In genomic region chr10:95831515-95831914, GRCh38 we compare ENCODE assay signal across 20 cellular contexts.
A peak's percentile ranks its signal among the peaks of the same experiment; 100 is the strongest.
DNase-seq lines count a peak whose midpoint lies in the region; ATAC-seq, FAIRE-seq and TF ChIP-seq lines count a peak whose summit lies in the region.
"Had no signal": no experiment of that assay in that cellular context is flagged by ENCODE, and none has a peak within 500 bp of the region (broad histone marks: within the 10 kb centered on the region; RNA-seq: fewer than 3 reads in every experiment).

No MANE protein-coding gene starts in this region.

- H3K9ac ChIP-seq in KMS-11 (no peak overlapping the region), GM12878 (ENCODE audit: control insufficient read depth, insufficient read depth, low read length) (peak overlapping the region; percentile 79)

- SMC1A ChIA-PET in GM12878 (lab: Charles Lee; ENCODE audit: uncharacterized antibody, unreplicated experiment), result interaction anchor here (0.8 to 25.1 kb wide), 9 partner anchors 9 to 137 kb away, joined by 3 to 795 read pairs (median 42); partner anchors contain the start of genes ENTPD1 and TCTN3

- H3K4me2 ChIP-seq in KMS-11 (no peak overlapping the region), GM12878 (ENCODE audit: control insufficient read depth, insufficient read depth) (peak overlapping the region; percentile 82)
- H3K4me2 ChIP-seq: A549 had no signal

- no peaks in the 10 kb centered on the region for H3K36me3 Mint-ChIP-seq in activated T-cell treated with anti-CD3 and anti-CD28 coated beads, Interleukin-2, amount 50 U/mL, for 24 hours (ENCODE audit: low read depth)
- H3K36me3 Mint-ChIP-seq: brain had no signal

- no TSS peak for BruUV-seq in GM12878 (replicated peaks; lab: Mats Ljungman, UMichigan)

- H3K36me3 ChIP-seq in KMS-11 (ENCODE audit: insufficient read depth) (no peaks in the 10 kb centered on the region), GM12878 (ENCODE audit: control insufficient read depth in 2 of 2, insufficient read depth in 2 of 2, low read length in 1 of 2) (peaks cover 1 to 14% of the 10 kb centered on the region in 2 experiments; a peak in 3 of 4 replicates), neutrophil (peaks cover 52% of the 10 kb centered on the region), ascending aorta (no peaks in the 10 kb centered on the region)

- H3K4me3 ChIP-seq in KMS-11 (IDR thresholded peaks at IDR 0.05; ENCODE audit: insufficient read depth, low read depth, low read length), result no peak overlapping the region
- H3K4me3 ChIP-seq in GM12878, result peak overlapping the region; percentile 4; the same call in 1 of the 2 replicates
- H3K4me3 ChIP-seq in neutrophil (ENCODE audit: low read depth in 1 of 2, low read length in 1 of 2), result no peak overlapping the region
- no peak overlapping the region for H3K4me3 ChIP-seq in ascending aorta
- H3K4me3 ChIP-seq: A549, psoas muscle had no signal

- CTCF ChIA-PET in GM12878 (lab: Yijun Ruan, JAX), result interaction anchor here (1.7 to 13.6 kb wide), 8 partner anchors 9 to 74 kb away, joined by 5 to 187 read pairs (median 17); partner anchors contain the start of gene ENTPD1

- H3K4me1 ChIP-seq in KMS-11 (ENCODE audit: low read depth, poor library complexity, severe bottlenecking) (peaks cover 7% of the 10 kb centered on the region), GM12878 (ENCODE audit: control insufficient read depth, insufficient read depth, low read length) (peaks cover 62% of the 10 kb centered on the region), neutrophil (ENCODE audit: control insufficient read depth in 1 of 2, insufficient read depth in 1 of 2, low read depth in 1 of 2, low read length in 1 of 2) (peaks cover 1% of the 10 kb centered on the region in 2 experiments), ascending aorta (peaks cover 0 to 4% of the 10 kb centered on the region in 2 donors)
- H3K4me1 ChIP-seq: A549, psoas muscle had no signal

- no peak overlapping the region for H2AFZ ChIP-seq in KMS-11 (ENCODE audit: low read depth)
- H2AFZ ChIP-seq in GM12878 (ENCODE audit: control insufficient read depth, low read depth, low read length), result no peak overlapping the region

- H4K20me1 ChIP-seq in KMS-11 (ENCODE audit: insufficient read depth), result no peaks in the 10 kb centered on the region
- H4K20me1 ChIP-seq in GM12878 (ENCODE audit: control insufficient read depth, insufficient read depth), result no peaks in the 10 kb centered on the region

- peak overlapping the region; percentile 88 for H3K27ac Mint-ChIP-seq in activated T-cell treated with anti-CD3 and anti-CD28 coated beads, Interleukin-2, amount 50 U/mL, for 24 hours
- H3K27ac Mint-ChIP-seq: HFFc6 had no signal

- in situ Hi-C loops in GM12878 (cut with MboI), result loop anchor here (5.0 to 10.0 kb wide), 2 partner anchors 39 to 67 kb away; no protein-coding TSS in a partner anchor

- no peaks in the 10 kb centered on the region for H3K27me3 Mint-ChIP-seq in activated T-cell treated with anti-CD3 and anti-CD28 coated beads, Interleukin-2, amount 50 U/mL, for 24 hours

- TF ChIP-seq EP300 in GM12878 (IDR thresholded peaks at IDR 0.05; ENCODE audit: borderline replicate concordance in 1 of 2, control insufficient read depth in 1 of 2, low read depth in 2 of 2, low read length in 2 of 2), result no peak

- H3K79me2 ChIP-seq in KMS-11 (ENCODE audit: insufficient read depth, low read depth), result no peaks in the 10 kb centered on the region
- peaks cover 68% of the 10 kb centered on the region for H3K79me2 ChIP-seq in GM12878 (ENCODE audit: control insufficient read depth, insufficient read depth, low read length)

- DNase-seq in activated T-cell treated with anti-CD3 and anti-CD28 coated beads, Interleukin-2, amount 50 U/mL, for 24 hours, result no peak
- no peak for DNase-seq in activated T-cell treated with anti-CD3 and anti-CD28 coated beads, Interleukin-2, amount 50 U/mL, for 1 hour
- DNase-seq in GM12878 (ENCODE audit: low read depth, low spot score) (no peak), HPDE6-E6E7 (ENCODE audit: extremely low spot score) (no peak), ascending aorta (ENCODE audit: low spot score in 2 of 2) (no peak)
- DNase-seq: activated naive CD4-positive, alpha-beta T cell; DND-41; HFFc6; mammary epithelial cell; NCI-H1417; NCI-H748 treated with DMSO at 0.1 percent for 48 hours; psoas muscle; RPMI8226 had no signal

- TF ChIP-seq POLR2A in GM12878 (IDR thresholded peaks at IDR 0.05; ENCODE audit: low read depth, low read length), result no peak

- H3K9me3 ChIP-seq in GM12878 (replicated peaks; ENCODE audit: control insufficient read depth, insufficient read depth, low read length) (peaks cover 4% of the 10 kb centered on the region; the same call in 2 of the 3 replicates), neutrophil (no peaks in the 10 kb centered on the region), ascending aorta (no peaks in the 10 kb centered on the region)
- H3K9me3 ChIP-seq: A549, psoas muscle had no signal

- H3K9me3 Mint-ChIP-seq in activated T-cell treated with anti-CD3 and anti-CD28 coated beads, Interleukin-2, amount 50 U/mL, for 24 hours, result no peaks in the 10 kb centered on the region

- no peak for FAIRE-seq in GM12878 (lab: Jason Lieb, UNC)
- FAIRE-seq: A549, HTR-8/SVneo had no signal

- ATAC-seq in GM12878 (peak; percentile 5), HG03175 (IDR thresholded peaks at IDR 0.05; ENCODE audit: unreplicated experiment) (no peak)
- ATAC-seq: A549 had no signal

- TF ChIP-seq RAD21 in GM12878 (IDR thresholded peaks at IDR 0.05; ENCODE audit: insufficient read depth, low read depth, low read length), result no peak

- POLR2A ChIA-PET in GM12878 (lab: Charles Lee), result interaction anchor here (1.3 to 18.0 kb wide), 10 partner anchors 9 to 456 kb away, joined by 4 to 451 read pairs (median 11); partner anchors contain the start of genes ENTPD1 and TCTN3

- peak overlapping the region; percentile 66 for H3K4me3 Mint-ChIP-seq in activated T-cell treated with anti-CD3 and anti-CD28 coated beads, Interleukin-2, amount 50 U/mL, for 24 hours
- H3K4me3 Mint-ChIP-seq: brain, HFFc6 had no signal

- H3K27me3 ChIP-seq in KMS-11 (ENCODE audit: insufficient read depth, low read depth) (no peaks in the 10 kb centered on the region), GM12878 (replicated peaks in 1 of 2; ENCODE audit: control insufficient read depth in 2 of 2, insufficient read depth in 2 of 2, low read length in 1 of 2) (no peaks in the 10 kb centered on the region), neutrophil (no peaks in the 10 kb centered on the region), ascending aorta (no peaks in the 10 kb centered on the region)

- H3K4me1 Mint-ChIP-seq in activated T-cell treated with anti-CD3 and anti-CD28 coated beads, Interleukin-2, amount 50 U/mL, for 24 hours (ENCODE audit: low read depth), result peaks cover 32% of the 10 kb centered on the region
- H3K4me1 Mint-ChIP-seq: brain had no signal

- intact Hi-C loops in GM12878 (cut with micrococcal nuclease; ENCODE audit: unreplicated experiment), result loop anchor here (5.0 kb wide), 1 partner anchor 534 kb away; no protein-coding TSS in a partner anchor
- intact Hi-C loops in ascending aorta (cut with DNase I), result no loop called here

- TF ChIP-seq CTCF in KMS-11 (conservative IDR thresholded peaks at IDR 0.05; ENCODE audit: low read depth, low read length) (no peak), GM12878 (IDR thresholded peaks at IDR 0.05 in 2 of 3, conservative IDR thresholded peaks at IDR 0.05 in 1 of 3; ENCODE audit: control insufficient read depth in 2 of 3, extremely low read depth in 1 of 3, insufficient read depth in 1 of 3, low read depth in 3 of 3, low read length in 3 of 3) (no peak), neutrophil (IDR thresholded peaks at IDR 0.05) (no peak), ascending aorta (IDR thresholded peaks at IDR 0.05) (no peak)

- H3K27ac ChIP-seq in KMS-11, result peak overlapping the region; percentile 19
- H3K27ac ChIP-seq in GM12878 (ENCODE audit: control insufficient read depth, insufficient read depth), result peak overlapping the region; percentile 98
- peak overlapping the region; percentile 34 for H3K27ac ChIP-seq in neutrophil
- H3K27ac ChIP-seq in ascending aorta, result no peak overlapping the region
- H3K27ac ChIP-seq: A549, C4-2B, psoas muscle had no signal

- RAD21 ChIA-PET in GM12878 (lab: Charles Lee; ENCODE audit: unreplicated experiment), result interaction anchor here (1.9 to 17.3 kb wide), 8 partner anchors 9 to 137 kb away, joined by 4 to 374 read pairs (median 64); partner anchors contain the start of genes ENTPD1 and TCTN3

TF ChIP-seq in GM12878, 131 proteins besides CTCF, POLR2A, EP300 and RAD21 (continues in another document):
- TF ChIP-seq CREM (IDR thresholded peaks at IDR 0.05; ENCODE audit: low read depth), result no peak
- TF ChIP-seq PBX3 (IDR thresholded peaks at IDR 0.05; ENCODE audit: insufficient replicate concordance, low read depth, low read length), result no peak
- no peak for TF ChIP-seq NR2C2 (IDR thresholded peaks at IDR 0.05; ENCODE audit: borderline replicate concordance, control insufficient read depth, insufficient read length, low read depth)
- TF ChIP-seq NRF1 (conservative IDR thresholded peaks at IDR 0.05; ENCODE audit: low read depth, low read length), result no peak

Comparison
In these comparisons a context has a peak if more than half of its experiments do, and no peak if none do; other contexts are left out.
1. H3K27ac ChIP-seq: peak in KMS-11 (single experiment), GM12878 (single experiment) and neutrophil (single experiment); none in ascending aorta (0 of 2).